Comparison of ENCODE assay signal across 24 cellular contexts in the genomic region with DNA sequence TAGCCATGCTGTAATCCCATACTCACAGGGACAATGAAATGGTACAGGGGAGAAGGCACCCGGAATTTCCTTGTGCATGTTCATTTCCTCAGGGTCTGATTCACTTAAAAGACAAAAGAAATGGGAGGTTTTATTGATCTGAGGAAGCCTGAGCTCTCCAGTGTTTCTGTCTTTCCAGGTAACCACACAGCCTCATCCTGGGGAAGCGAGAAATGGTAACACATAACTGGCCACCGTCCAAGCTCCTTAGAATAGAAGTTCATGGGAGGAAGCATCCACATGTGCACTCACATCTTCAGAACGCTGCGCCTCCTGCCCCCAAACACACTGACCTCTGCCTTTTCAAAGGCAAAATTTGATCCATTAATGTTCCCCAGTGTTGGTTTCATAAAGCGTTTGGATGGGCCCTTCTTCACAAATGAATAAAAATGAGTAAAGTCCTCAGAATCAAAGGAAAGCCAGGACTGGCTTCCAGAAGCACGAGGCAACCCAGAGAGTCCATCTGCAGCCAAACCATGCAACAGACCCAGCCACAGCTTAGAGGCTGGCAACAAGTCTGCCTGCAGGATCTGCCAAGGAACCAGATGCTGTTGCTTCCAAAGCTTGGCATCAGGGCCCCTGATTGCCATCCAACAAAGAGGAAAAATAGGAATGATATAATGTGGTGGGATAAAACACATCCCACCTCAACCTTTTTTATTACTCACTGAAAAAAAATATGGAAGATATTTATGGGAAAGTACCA.
DNase-seq lines count a peak whose midpoint lies in the region; FAIRE-seq and TF ChIP-seq lines count a peak whose summit lies in the region.
"Had no signal": no experiment of that assay in that cellular context is flagged by ENCODE, and none has a peak within 500 bp of the region (broad histone marks: within the 10 kb centered on the region; RNA-seq: fewer than 3 reads in every experiment).

No MANE protein-coding gene starts in this region.

- H3K4me3 Mint-ChIP-seq in neural progenitor cell = no peak overlapping the region
- H3K4me3 Mint-ChIP-seq: activated CD4-positive, alpha-beta T cell treated with anti-CD3 and anti-CD28 coated beads, Interleukin-2, amount 10 ng/mL, durations not matched to agents 7 days and 5 days had no signal

- H3K9me3 Mint-ChIP-seq in neural progenitor cell = no peaks in the 10 kb centered on the region
- H3K9me3 Mint-ChIP-seq: activated CD4-positive, alpha-beta T cell treated with anti-CD3 and anti-CD28 coated beads, Interleukin-2, amount 10 ng/mL, durations not matched to agents 7 days and 5 days had no signal

- no peak for TF ChIP-seq POLR2A in esophagus muscularis mucosa (IDR thresholded peaks at IDR 0.05; ENCODE audit: low read depth)

- H3K27me3 ChIP-seq in esophagus muscularis mucosa = no peaks in the 10 kb centered on the region
- H3K27me3 ChIP-seq in neural progenitor cell = no peaks in the 10 kb centered on the region
- H3K27me3 ChIP-seq in ascending aorta = no peaks in the 10 kb centered on the region
- no peaks in the 10 kb centered on the region for H3K27me3 ChIP-seq in small intestine (ENCODE audit: control insufficient read depth in 2 of 2, insufficient read depth in 2 of 2, low read length in 2 of 2)
- H3K27me3 ChIP-seq: sigmoid colon, thyroid gland had no signal

- H4K20me1 ChIP-seq in neural progenitor cell (ENCODE audit: low read depth) = no peaks in the 10 kb centered on the region

- TF ChIP-seq EP300 in esophagus muscularis mucosa (IDR thresholded peaks at IDR 0.05) = no peak

- H3K27me3 Mint-ChIP-seq in neural progenitor cell (ENCODE audit: insufficient read depth, low read depth) = no peaks in the 10 kb centered on the region
- H3K27me3 Mint-ChIP-seq: activated CD4-positive, alpha-beta T cell treated with anti-CD3 and anti-CD28 coated beads, Interleukin-2, amount 10 ng/mL, durations not matched to agents 7 days and 5 days had no signal

- H3K27ac Mint-ChIP-seq in neural progenitor cell = no peak overlapping the region
- H3K27ac Mint-ChIP-seq: activated CD4-positive, alpha-beta T cell treated with anti-CD3 and anti-CD28 coated beads, Interleukin-2, amount 10 ng/mL, durations not matched to agents 7 days and 5 days had no signal

- TF ChIP-seq CTCF in esophagus muscularis mucosa (IDR thresholded peaks at IDR 0.05) = no peak
- TF ChIP-seq CTCF in neural progenitor cell (IDR thresholded peaks at IDR 0.05) = no peak
- TF ChIP-seq CTCF in ascending aorta (IDR thresholded peaks at IDR 0.05) = no peak

- H3K4me3 ChIP-seq in esophagus muscularis mucosa = no peak overlapping the region
- no peak overlapping the region for H3K4me3 ChIP-seq in neural progenitor cell
- no peak overlapping the region for H3K4me3 ChIP-seq in ascending aorta
- H3K4me3 ChIP-seq in small intestine (ENCODE audit: low read depth in 1 of 2, low read length in 2 of 2) = no peak overlapping the region
- H3K4me3 ChIP-seq: lower lobe of right lung, sigmoid colon, thyroid gland had no signal

- no peaks in the 10 kb centered on the region for H3K9me3 ChIP-seq in esophagus muscularis mucosa
- no peaks in the 10 kb centered on the region for H3K9me3 ChIP-seq in neural progenitor cell (ENCODE audit: low read depth)
- H3K9me3 ChIP-seq in ascending aorta = no peaks in the 10 kb centered on the region
- no peaks in the 10 kb centered on the region for H3K9me3 ChIP-seq in small intestine (ENCODE audit: control insufficient read depth, low read depth)
- H3K9me3 ChIP-seq: lower lobe of right lung, sigmoid colon, thyroid gland had no signal

- intact Hi-C loops in esophagus muscularis mucosa (cut with DNase I) (no loop called here), ascending aorta (cut with DNase I) (no loop called here)

- WGBS in esophagus muscularis mucosa = 67% methylated on average over 7 of the region's 7 CpGs
- 72 to 78% (median 77%) methylated on average over 7 of the region's 7 CpGs for WGBS in small intestine, 3 donors

- no peak overlapping the region for H3K4me2 ChIP-seq in neural progenitor cell

- DNase-seq in DMS 273 (lab: John Stamatoyannopoulos, UW; ENCODE audit: unreplicated experiment) (peak; percentile 84), NCI-H446 treated with DMSO at 0.1 percent for 48 hours (lab: John Stamatoyannopoulos, UW) (peak; percentile 95), esophagus muscularis mucosa (ENCODE audit: extremely low spot score) (peak; percentile 64), neural progenitor cell (ENCODE audit: low spot score) (no peak), ascending aorta (ENCODE audit: low spot score in 2 of 2) (no peak), hepatic stellate cell (ENCODE audit: low spot score) (no peak), COLO829 (ENCODE audit: low spot score) (no peak), small intestine (no peak)
- DNase-seq: ACHN; activated CD4-positive, alpha-beta T cell treated with anti-CD3 and anti-CD28 coated beads, Interleukin-2, amount 10 ng/mL, durations not matched to agents 7 days and 5 days; DMS153; GDM1; lower lobe of right lung; NCI-H1436; NCI-H82; PC-3; SIG-M5; sigmoid colon; T-helper 2 cell; thyroid gland had no signal

- no peaks in the 10 kb centered on the region for H3K79me2 ChIP-seq in neural progenitor cell (ENCODE audit: low read depth)

- peak overlapping the region; percentile 50 for H2AFZ ChIP-seq in neural progenitor cell (replicated peaks)

- H3K36me3 Mint-ChIP-seq in neural progenitor cell = no peaks in the 10 kb centered on the region

- no peak overlapping the region for H3K27ac ChIP-seq in esophagus muscularis mucosa (replicated peaks in 1 of 4)
- no peak overlapping the region for H3K27ac ChIP-seq in neural progenitor cell
- H3K27ac ChIP-seq in ascending aorta = no peak overlapping the region
- no peak overlapping the region for H3K27ac ChIP-seq in small intestine (ENCODE audit: low read depth in 1 of 2, low read length in 1 of 2)
- H3K27ac ChIP-seq: HL-60, lower lobe of right lung, sigmoid colon, thyroid gland, VCaP had no signal

- FAIRE-seq in small intestine (lab: Jason Lieb, UNC) = no peak
- FAIRE-seq: bronchial epithelial cell, keratinocyte had no signal

- no peaks in the 10 kb centered on the region for H3F3A ChIP-seq in neural progenitor cell (ENCODE audit: low read depth)

- H3K36me3 ChIP-seq in esophagus muscularis mucosa = no peaks in the 10 kb centered on the region
- no peaks in the 10 kb centered on the region for H3K36me3 ChIP-seq in neural progenitor cell
- H3K36me3 ChIP-seq in ascending aorta = no peaks in the 10 kb centered on the region
- H3K36me3 ChIP-seq in small intestine (ENCODE audit: control insufficient read depth in 2 of 2, insufficient read depth in 2 of 2, low read length in 2 of 2) = no peaks in the 10 kb centered on the region
- H3K36me3 ChIP-seq: lower lobe of right lung, sigmoid colon, thyroid gland had no signal

- H3K4me1 ChIP-seq in esophagus muscularis mucosa (peaks cover 0 to 36% (median 32%) of the 10 kb centered on the region in 4 donors), neural progenitor cell (peaks cover 13% of the 10 kb centered on the region), ascending aorta (peaks cover 0 to 5% of the 10 kb centered on the region in 2 donors), small intestine (ENCODE audit: control insufficient read depth in 2 of 2, insufficient read depth in 1 of 2, low read depth in 1 of 2, low read length in 1 of 2) (no peaks in the 10 kb centered on the region)
- H3K4me1 ChIP-seq: lower lobe of right lung, thyroid gland had no signal

- H3K4me1 Mint-ChIP-seq in neural progenitor cell = no peaks in the 10 kb centered on the region
- H3K4me1 Mint-ChIP-seq: activated CD4-positive, alpha-beta T cell treated with anti-CD3 and anti-CD28 coated beads, Interleukin-2, amount 10 ng/mL, durations not matched to agents 7 days and 5 days had no signal

- H3K9ac ChIP-seq in neural progenitor cell = no peak overlapping the region

Comparison
In these comparisons a context has a peak if more than half of its experiments do, and no peak if none do; other contexts are left out.
1. DNase-seq: peak in DMS 273 (single experiment), NCI-H446 treated with DMSO at 0.1 percent for 48 hours (single experiment) and esophagus muscularis mucosa (single experiment); none in neural progenitor cell (single experiment), ascending aorta (0 of 2), hepatic stellate cell (single experiment), COLO829 (single experiment) and small intestine (single experiment).